Comparison of ENCODE assay signal across 15 cellular contexts in genomic region chr20:14984768-14985622, GRCh38.
DNase-seq lines count a peak whose midpoint lies in the region; ATAC-seq and TF ChIP-seq lines count a peak whose summit lies in the region.
"Had no signal": no experiment of that assay in that cellular context is flagged by ENCODE, and none has a peak within 500 bp of the region (broad histone marks: within the 10 kb centered on the region; RNA-seq: fewer than 3 reads in every experiment).

No MANE protein-coding gene starts in this region.

- H3K4me2 ChIP-seq in mammary epithelial cell (ENCODE audit: insufficient read depth, low read depth, low read length) = no peak overlapping the region

- ATAC-seq in aorta (ENCODE audit: low FRiP score) = peak; percentile 45
- ATAC-seq: CD8-positive, alpha-beta T cell; effector memory CD8-positive, alpha-beta T cell had no signal

- no peak overlapping the region for H3K27ac ChIP-seq in mammary epithelial cell (ENCODE audit: insufficient read depth, low read depth, low read length)
- H3K27ac ChIP-seq in epithelial cell of prostate = peak overlapping the region; percentile 86
- H3K27ac ChIP-seq in aorta (ENCODE audit: low read depth in 1 of 2, low read length in 2 of 2) = no peak overlapping the region

- H3K9ac ChIP-seq in mammary epithelial cell (ENCODE audit: insufficient read depth, low read length) = no peak overlapping the region

- H3K27me3 ChIP-seq in mammary epithelial cell (ENCODE audit: insufficient read depth, low read length) (no peaks in the 10 kb centered on the region), aorta (ENCODE audit: control insufficient read depth in 1 of 2, insufficient read depth in 2 of 2, low read length in 1 of 2) (no peaks in the 10 kb centered on the region)
- H3K27me3 ChIP-seq: Peyer's patch had no signal

- H3K9me3 Mint-ChIP-seq in MCF 10A (ENCODE audit: unreplicated experiment) (peaks cover 14% of the 10 kb centered on the region), mesothelial cell of epicardium (peaks cover 35% of the 10 kb centered on the region)

- DNase-seq in mammary epithelial cell (no peak), MCF 10A (ENCODE audit: unreplicated experiment) (no peak), epithelial cell of prostate (ENCODE audit: low read depth, low spot score) (no peak), mesothelial cell of epicardium (ENCODE audit: low spot score in 2 of 2, unreplicated experiment in 2 of 2) (no peak), aorta (no peak), mesenteric fat pad (ENCODE audit: low spot score) (no peak), NCI-H146 treated with DMSO at 0.1 percent for 48 hours (lab: John Stamatoyannopoulos, UW; ENCODE audit: unreplicated experiment) (no peak)
- DNase-seq in activated CD4-positive, alpha-beta T cell treated with anti-CD3 and anti-CD28 coated beads, Interleukin-2, amount 50 U/mL, for 4 hours = no peak
- DNase-seq: activated B cell treated with CpG ODN at 0.5 μM for 24 hours; CD8-positive, alpha-beta T cell; effector memory CD8-positive, alpha-beta T cell; NCI-H146; NCI-H510A treated with DMSO at 0.1 percent for 48 hours had no signal

- in situ Hi-C loops in mammary epithelial cell (cut with MboI; ENCODE audit: low sequenced_read_pairs in 2 of 2) = loop anchor here in 1 of 2 donors (25.0 kb wide), 1 partner anchor 252 kb away; no protein-coding TSS in a partner anchor

- H3K4me1 Mint-ChIP-seq in MCF 10A (ENCODE audit: insufficient read depth, unreplicated experiment) = peaks cover 8% of the 10 kb centered on the region
- peaks cover 24% of the 10 kb centered on the region for H3K4me1 Mint-ChIP-seq in mesothelial cell of epicardium
- H3K4me1 Mint-ChIP-seq: activated B cell treated with CpG ODN at 0.5 μM for 24 hours had no signal

- H3K4me1 ChIP-seq in mammary epithelial cell (ENCODE audit: insufficient read depth, low read length) (peaks cover 10% of the 10 kb centered on the region), aorta (ENCODE audit: control insufficient read depth in 1 of 2, insufficient read depth in 2 of 2, low read length in 2 of 2) (peaks cover 0 to 2% of the 10 kb centered on the region in 2 donors)
- H3K4me1 ChIP-seq: HAP-1, Peyer's patch had no signal

- H3K79me2 ChIP-seq in mammary epithelial cell (ENCODE audit: insufficient read depth, low read length) = no peaks in the 10 kb centered on the region

- H3K36me3 ChIP-seq in mammary epithelial cell (ENCODE audit: insufficient read depth, low read length) (no peaks in the 10 kb centered on the region), aorta (ENCODE audit: control insufficient read depth in 1 of 2, insufficient read depth in 2 of 2, low read length in 1 of 2) (no peaks in the 10 kb centered on the region)
- H3K36me3 ChIP-seq: HAP-1, Peyer's patch had no signal

- H3K4me3 Mint-ChIP-seq in MCF 10A (ENCODE audit: unreplicated experiment) = no peak overlapping the region
- no peak overlapping the region for H3K4me3 Mint-ChIP-seq in mesothelial cell of epicardium
- H3K4me3 Mint-ChIP-seq: activated B cell treated with CpG ODN at 0.5 μM for 24 hours; CD8-positive, alpha-beta T cell; effector memory CD8-positive, alpha-beta T cell had no signal

- dilution Hi-C loops in mammary epithelial cell (cut with HindIII; ENCODE audit: low sequenced_read_pairs) = no loop called here

- CTCF ChIA-PET in mammary epithelial cell (lab: Charles Lee; ENCODE audit: low non-redundant PET) = no interaction called here
- CTCF ChIA-PET in MCF 10A (lab: Yijun Ruan, JAX) = interaction anchor here (0.7 to 1.1 kb wide), 4 partner anchors 59 to 273 kb away, joined by 3 to 5 read pairs (median 4); no protein-coding TSS in a partner anchor

- no peak overlapping the region for H3K4me3 ChIP-seq in mammary epithelial cell (replicated peaks in 1 of 3; ENCODE audit: insufficient read depth in 1 of 3, low read depth in 2 of 3, low read length in 3 of 3)
- no peak overlapping the region for H3K4me3 ChIP-seq in aorta (ENCODE audit: low read length in 2 of 2)
- H3K4me3 ChIP-seq: HAP-1, Peyer's patch had no signal

- POLR2A ChIA-PET in MCF 10A (lab: Yijun Ruan, JAX) = interaction anchor here (0.6 to 1.6 kb wide), 2 partner anchors 75 to 77 kb away, joined by 3 to 6 read pairs; no protein-coding TSS in a partner anchor

- H3K27me3 Mint-ChIP-seq in MCF 10A (ENCODE audit: insufficient read depth, unreplicated experiment) = no peaks in the 10 kb centered on the region
- no peaks in the 10 kb centered on the region for H3K27me3 Mint-ChIP-seq in mesothelial cell of epicardium (ENCODE audit: low read depth)
- H3K27me3 Mint-ChIP-seq: effector memory CD8-positive, alpha-beta T cell had no signal

- 93% methylated on average over 3 of the region's 4 CpGs for WGBS in mammary epithelial cell (ENCODE audit: low coverage, missing lambda C conversion rate)
- WGBS in aorta, 2 donors = 63 to 71% methylated on average over 4 of the region's 4 CpGs

- H3K36me3 Mint-ChIP-seq in MCF 10A (ENCODE audit: insufficient read depth, unreplicated experiment) (peaks cover 12% of the 10 kb centered on the region), mesothelial cell of epicardium (peaks cover 21% of the 10 kb centered on the region)

- intact Hi-C loops in mammary epithelial cell (cut with micrococcal nuclease) = no loop called here
- intact Hi-C loops in MCF 10A (cut with micrococcal nuclease) = no loop called here
- intact Hi-C loops in aorta (cut with DNase I) = no loop called here

- H3K9me3 ChIP-seq in mammary epithelial cell (replicated peaks; ENCODE audit: insufficient read depth, low read length) (peaks cover 16% of the 10 kb centered on the region), aorta (ENCODE audit: control insufficient read depth, low read length) (no peaks in the 10 kb centered on the region)
- H3K9me3 ChIP-seq: HAP-1 had no signal

- H2AFZ ChIP-seq in mammary epithelial cell (ENCODE audit: low read depth, low read length) = peak overlapping the region; percentile 5

- TF ChIP-seq CTCF in mammary epithelial cell (conservative IDR thresholded peaks at IDR 0.05 in 1 of 2, IDR thresholded peaks at IDR 0.05 in 1 of 2; ENCODE audit: extremely low read depth in 1 of 2, insufficient read depth in 1 of 2, low read depth in 1 of 2, low read length in 2 of 2) (no peak), MCF 10A (IDR thresholded peaks at IDR 0.05; ENCODE audit: unreplicated experiment) (no peak), mesothelial cell of epicardium (IDR thresholded peaks at IDR 0.05; ENCODE audit: unreplicated experiment) (no peak)

- no peak overlapping the region for H3K27ac Mint-ChIP-seq in MCF 10A (ENCODE audit: low read depth, unreplicated experiment)
- H3K27ac Mint-ChIP-seq in mesothelial cell of epicardium = peak overlapping the region; percentile 21
- H3K27ac Mint-ChIP-seq: activated B cell treated with CpG ODN at 0.5 μM for 24 hours; CD8-positive, alpha-beta T cell; effector memory CD8-positive, alpha-beta T cell had no signal

- no TSS peak for BruUV-seq in mammary epithelial cell (replicated peaks; lab: Mats Ljungman, UMichigan)
- no TSS peak for BruUV-seq in MCF 10A (replicated peaks; lab: Mats Ljungman, UMichigan)

- H4K20me1 ChIP-seq in mammary epithelial cell (ENCODE audit: insufficient read depth, low read length) = no peaks in the 10 kb centered on the region
